In genomic region chr1:86852737-86853408, GRCh38 we compare ENCODE assay signal across 26 cellular contexts.
DNase-seq lines count a peak whose midpoint lies in the region; ATAC-seq and TF ChIP-seq lines count a peak whose summit lies in the region.
"Had no signal": no experiment of that assay in that cellular context is flagged by ENCODE, and none has a peak within 500 bp of the region (broad histone marks: within the 10 kb centered on the region; RNA-seq: fewer than 3 reads in every experiment).

No MANE protein-coding gene starts in this region.

- TF ChIP-seq POLR2A in body of pancreas (IDR thresholded peaks at IDR 0.05) (no peak), testis (IDR thresholded peaks at IDR 0.05) (no peak)

- peak overlapping the region; percentile 25 for H4K91ac ChIP-seq in mesenchymal stem cell (ENCODE audit: low read length)

- H2BK15ac ChIP-seq in mesenchymal stem cell (ENCODE audit: low read depth, poor library complexity, severe bottlenecking), result no peak overlapping the region

- H3K27me3 ChIP-seq in MM.1S (replicated peaks; ENCODE audit: insufficient read depth, low read length) (no peaks in the 10 kb centered on the region), body of pancreas (no peaks in the 10 kb centered on the region), mesenchymal stem cell (ENCODE audit: control insufficient read depth in 1 of 2, insufficient read depth in 1 of 2, low read length in 2 of 2) (no peaks in the 10 kb centered on the region), testis (no peaks in the 10 kb centered on the region)
- H3K27me3 ChIP-seq: breast epithelium, upper lobe of left lung had no signal

- WGBS in body of pancreas, 2 donors, result 38 to 54% methylated on average over 8 of the region's 8 CpGs
- WGBS in mesenchymal stem cell, result 95% methylated on average over 5 of the region's 8 CpGs
- 93% methylated on average over 8 of the region's 8 CpGs for WGBS in testis, 2 donors

- no peak overlapping the region for H2AFZ ChIP-seq in MM.1S (ENCODE audit: low read length)
- H2AFZ ChIP-seq in mesenchymal stem cell (ENCODE audit: low read depth, low read length), result no peak overlapping the region
- H2AFZ ChIP-seq: parathyroid adenoma had no signal

- DNase-seq in DMS53 (lab: John Stamatoyannopoulos, UW) (peak; percentile 89), MM.1S (peak; percentile 58), body of pancreas (no peak), mesenchymal stem cell (no peak), GM19240 (ENCODE audit: insufficient read length, low spot score) (no peak), testis (no peak), middle frontal gyrus (ENCODE audit: extremely low spot score, low spot score) (no peak)
- DNase-seq: activated CD8-positive, alpha-beta T cell treated with anti-CD3 and anti-CD28 coated beads for 36 hours; amygdala; effector CD4-positive, alpha-beta T cell; EL; H7; kidney; NCI-H1092 treated with DMSO at 0.1 percent for 48 hours; NCI-H1930; NCI-H524 treated with DMSO at 0.1 percent for 48 hours; right cardiac atrium; stimulated activated CD4-positive, alpha-beta T cell treated with anti-CD3 and anti-CD28 coated beads, Interleukin-2, amount 100 ng/mL, for 48 hours; upper lobe of left lung had no signal

- peaks cover 3% of the 10 kb centered on the region; the same call in 1 of the 2 replicates for H3F3A ChIP-seq in MM.1S (ENCODE audit: insufficient read depth, low read length)

- H3K4me3 ChIP-seq in MM.1S (ENCODE audit: low read length), result no peak overlapping the region
- no peak overlapping the region for H3K4me3 ChIP-seq in body of pancreas
- no peak overlapping the region for H3K4me3 ChIP-seq in mesenchymal stem cell (ENCODE audit: insufficient read depth in 1 of 2, low read depth in 1 of 2, low read length in 2 of 2)
- H3K4me3 ChIP-seq in testis, result no peak overlapping the region
- H3K4me3 ChIP-seq: breast epithelium, lung, upper lobe of left lung had no signal

- H3K4me1 ChIP-seq in MM.1S (ENCODE audit: low read length) (peaks cover 10% of the 10 kb centered on the region), body of pancreas (no peaks in the 10 kb centered on the region), mesenchymal stem cell (ENCODE audit: control insufficient read depth, insufficient read depth, low read depth, low read length) (no peaks in the 10 kb centered on the region), testis (no peaks in the 10 kb centered on the region)
- H3K4me1 ChIP-seq: breast epithelium, parathyroid adenoma, upper lobe of left lung had no signal

- H3K79me1 ChIP-seq in mesenchymal stem cell (replicated peaks; ENCODE audit: low read length, poor library complexity, severe bottlenecking), result no peaks in the 10 kb centered on the region

- no peak for TF ChIP-seq CTCF in MM.1S (IDR thresholded peaks at IDR 0.05; ENCODE audit: low read length)
- no peak for TF ChIP-seq CTCF in body of pancreas (IDR thresholded peaks at IDR 0.05)
- TF ChIP-seq CTCF in testis (IDR thresholded peaks at IDR 0.05), result no peak

- no peak overlapping the region for H3K23ac ChIP-seq in mesenchymal stem cell (ENCODE audit: low read length in 2 of 2)

- no peak overlapping the region for H3K18ac ChIP-seq in mesenchymal stem cell (ENCODE audit: low read depth in 1 of 2, low read length in 2 of 2)

- H2BK120ac ChIP-seq in mesenchymal stem cell (ENCODE audit: low read depth, low read length), result no peak overlapping the region

- intact Hi-C loops in body of pancreas (cut with DNase I), result no loop called here
- intact Hi-C loops in testis (cut with DNase I; ENCODE audit: low total_unique reads), result no loop called here

- H3K27ac ChIP-seq in MM.1S (ENCODE audit: low read length) (peak overlapping the region; percentile 2; the same call in 1 of the 2 replicates), body of pancreas (no peak overlapping the region), mesenchymal stem cell (ENCODE audit: low read length, poor library complexity, severe bottlenecking) (no peak overlapping the region), testis (no peak overlapping the region)
- H3K27ac ChIP-seq: breast epithelium, epithelial cell of prostate, parathyroid adenoma, RWPE1, upper lobe of left lung had no signal

- H3K4me2 ChIP-seq in MM.1S (ENCODE audit: low read depth, low read length), result 0 out of 2 replicates have a peak overlapping the region, but pooled peaks have one; percentile 4
- no peak overlapping the region for H3K4me2 ChIP-seq in mesenchymal stem cell (ENCODE audit: low read length, poor library complexity, severe bottlenecking)

- no peak overlapping the region for H3K14ac ChIP-seq in mesenchymal stem cell (ENCODE audit: low read length in 2 of 2)

- H3K9ac ChIP-seq in MM.1S (ENCODE audit: low read length) (no peak overlapping the region), mesenchymal stem cell (ENCODE audit: low read length) (no peak overlapping the region)
- H3K9ac ChIP-seq: parathyroid adenoma had no signal

- H3K79me2 ChIP-seq in MM.1S (ENCODE audit: low read length), result no peaks in the 10 kb centered on the region
- H3K79me2 ChIP-seq: parathyroid adenoma had no signal

- H3K9me2 ChIP-seq in MM.1S (replicated peaks; ENCODE audit: insufficient read depth, low read length), result no peaks in the 10 kb centered on the region

- no peak overlapping the region for H2BK12ac ChIP-seq in mesenchymal stem cell (ENCODE audit: low read length in 2 of 2)

- H2BK5ac ChIP-seq in mesenchymal stem cell (ENCODE audit: low read depth, low read length, poor library complexity, severe bottlenecking), result no peak overlapping the region

- no peak overlapping the region for H4K8ac ChIP-seq in mesenchymal stem cell (ENCODE audit: low read length)

- H4K20me1 ChIP-seq in MM.1S (ENCODE audit: insufficient read depth, low read length), result no peaks in the 10 kb centered on the region

- ATAC-seq in body of pancreas, result peak; percentile 45
- ATAC-seq in HG03175 (IDR thresholded peaks at IDR 0.05; ENCODE audit: unreplicated experiment), result no peak
- ATAC-seq: activated CD8-positive, alpha-beta T cell treated with anti-CD3 and anti-CD28 coated beads for 36 hours; activated T-helper 17 cell treated with anti-CD3 and anti-CD28 coated beads, Interleukin-2, amount 50 U/mL, for 72 hours; right cardiac atrium had no signal

- H3K4ac ChIP-seq in mesenchymal stem cell (ENCODE audit: low read depth in 1 of 2, low read length in 2 of 2), result no peak overlapping the region

- H2AK5ac ChIP-seq in mesenchymal stem cell (ENCODE audit: low read length, severe bottlenecking), result no peak overlapping the region

- H3K36me3 ChIP-seq in MM.1S (replicated peaks; ENCODE audit: insufficient read depth, low read length) (no peaks in the 10 kb centered on the region), body of pancreas (replicated peaks in 1 of 2; ENCODE audit: insufficient read depth in 1 of 2, low read depth in 2 of 2) (no peaks in the 10 kb centered on the region), mesenchymal stem cell (ENCODE audit: control insufficient read depth in 1 of 2, insufficient read depth in 2 of 2, low read depth in 1 of 2, low read length in 2 of 2) (no peaks in the 10 kb centered on the region), testis (ENCODE audit: low read depth, missing control alignments) (no peaks in the 10 kb centered on the region)
- H3K36me3 ChIP-seq: breast epithelium, upper lobe of left lung had no signal

- no peaks in the 10 kb centered on the region for H3K9me3 ChIP-seq in MM.1S (replicated peaks; ENCODE audit: insufficient read depth, low read length)
- H3K9me3 ChIP-seq in body of pancreas, result no peaks in the 10 kb centered on the region
- H3K9me3 ChIP-seq in mesenchymal stem cell (ENCODE audit: control insufficient read depth, low read length), result no peaks in the 10 kb centered on the region
- H3K9me3 ChIP-seq in testis, result no peaks in the 10 kb centered on the region
- H3K9me3 ChIP-seq: breast epithelium, upper lobe of left lung had no signal

Comparison
In these comparisons a context has a peak if more than half of its experiments do, and no peak if none do; other contexts are left out.
1. DNase-seq: peak in DMS53 (single experiment) and MM.1S (single experiment); none in body of pancreas (0 of 4), mesenchymal stem cell (single experiment), GM19240 (single experiment), testis (single experiment) and middle frontal gyrus (single experiment).